In genomic region chr1:247431643-247432042, GRCh38 we compare ENCODE assay signal across 15 cellular contexts. TPM values are rescaled to one million over a fixed set of nuclear protein-coding genes. Genes with fewer than 3 reads are reported as not detected.
DNase-seq lines count a peak whose midpoint lies in the region; ATAC-seq and TF ChIP-seq lines count a peak whose summit lies in the region.
"Had no signal": no experiment of that assay in that cellular context is flagged by ENCODE, and none has a peak within 500 bp of the region (broad histone marks: within the 10 kb centered on the region; RNA-seq: fewer than 3 reads in every experiment).

No MANE protein-coding gene starts in this region.

- POLR2A ChIA-PET in HCT116 (lab: Charles Lee): no interaction called here

- peak; percentile 12; the same call in 1 of the 2 replicates for TF ChIP-seq RAD21 in HCT116 (IDR thresholded peaks at IDR 0.05; ENCODE audit: low read depth)

- H3F3A ChIP-seq in OCI-LY1 (ENCODE audit: insufficient read depth, low read length): no peaks in the 10 kb centered on the region

- no peak for DNase-seq in HCT116 (ENCODE audit: low read depth, low spot score)
- peak; percentile 21 for DNase-seq in coronary artery (ENCODE audit: low spot score)
- no peak for DNase-seq in head of caudate nucleus
- no peak for DNase-seq in NCI-H510A (lab: John Stamatoyannopoulos, UW)
- DNase-seq in NCI-H1436 treated with DMSO at 0.1 percent for 48 hours (lab: John Stamatoyannopoulos, UW): no peak
- DNase-seq: ACHN; CD8-positive, alpha-beta T cell; NCI-H2029; NCI-H2171 treated with DMSO at 0.1 percent for 48 hours had no signal

- TF ChIP-seq POLR2A in HCT116 (IDR thresholded peaks at IDR 0.05; ENCODE audit: borderline replicate concordance, extremely low read depth, insufficient read depth, insufficient read length): no peak

- peak overlapping the region in 7 of 11 experiments; percentile 13 to 76 (median 65); a peak in 12 of 22 replicates for H3K4me2 ChIP-seq in BLaER1 treated with 17β-estradiol and CSF1 and Interleukin-3, amounts not matched to agents 10 nM and 100 nM
- H3K4me2 ChIP-seq in HCT116 (ENCODE audit: low read length) (no peak overlapping the region), OCI-LY1 (ENCODE audit: low read length) (no peak overlapping the region)

- H3K9me2 ChIP-seq in HCT116 (ENCODE audit: insufficient read depth): no peaks in the 10 kb centered on the region
- H3K9me2 ChIP-seq in OCI-LY1 (ENCODE audit: low read depth, low read length): no peaks in the 10 kb centered on the region

- BruUV-seq in HCT116 (replicated peaks; lab: Mats Ljungman, UMichigan): no TSS peak

- peak overlapping the region in 1 of 10 experiments; percentile 24; a peak in 1 of 20 replicates for H3K4me3 ChIP-seq in BLaER1 treated with 17β-estradiol and CSF1 and Interleukin-3, amounts not matched to agents 10 nM and 100 nM
- no peak overlapping the region for H3K4me3 ChIP-seq in HCT116 (replicated peaks in 1 of 2; ENCODE audit: low read depth in 1 of 2, low read length in 2 of 2)
- H3K4me3 ChIP-seq in OCI-LY1 (ENCODE audit: low read depth, low read length, poor library complexity, severe bottlenecking): no peak overlapping the region
- H3K4me3 ChIP-seq in coronary artery: no peak overlapping the region

- peaks cover 92 to 100% (median 100%) of the 10 kb centered on the region in 11 experiments for H4K20me1 ChIP-seq in BLaER1 treated with 17β-estradiol and CSF1 and Interleukin-3, amounts not matched to agents 10 nM and 100 nM
- H4K20me1 ChIP-seq in HCT116 (ENCODE audit: insufficient read depth) (no peaks in the 10 kb centered on the region), OCI-LY1 (ENCODE audit: insufficient read depth, low read length) (no peaks in the 10 kb centered on the region)

- ATAC-seq in HCT116 (peak; percentile 59), GM18520 (IDR thresholded peaks at IDR 0.05; ENCODE audit: unreplicated experiment) (no peak)
- ATAC-seq: CD8-positive, alpha-beta T cell had no signal

- H3K9me3 ChIP-seq in BLaER1 treated with 17β-estradiol and CSF1 and Interleukin-3, amounts not matched to agents 10 nM and 100 nM (replicated peaks in 1 of 11): no peaks in the 10 kb centered on the region
- H3K9me3 ChIP-seq in HCT116 (ENCODE audit: control insufficient read depth in 1 of 2, insufficient read depth in 1 of 2, low read depth in 1 of 2, low read length in 2 of 2) (no peaks in the 10 kb centered on the region), OCI-LY1 (ENCODE audit: low read length) (no peaks in the 10 kb centered on the region)

- no peaks in the 10 kb centered on the region for H3K79me2 ChIP-seq in HCT116 (ENCODE audit: insufficient read depth, low read length)
- no peaks in the 10 kb centered on the region for H3K79me2 ChIP-seq in OCI-LY1 (ENCODE audit: insufficient read depth, low read length)

- RAD21 ChIA-PET in HCT116 (lab: Charles Lee; ENCODE audit: low non-redundant PET in 1 of 2, low total read pairs in 2 of 2, uncharacterized antibody in 2 of 2, unreplicated experiment in 2 of 2): no interaction called here

- intact Hi-C loops in HCT116 (cut with micrococcal nuclease): no loop called here
- intact Hi-C loops in head of caudate nucleus (cut with DNase I): no loop called here

- H3K4me1 ChIP-seq in BLaER1 treated with 17β-estradiol and CSF1 and Interleukin-3, amounts not matched to agents 10 nM and 100 nM: peaks cover 30 to 98% (median 94%) of the 10 kb centered on the region in 10 experiments
- H3K4me1 ChIP-seq in HCT116 (ENCODE audit: control insufficient read depth in 1 of 2, insufficient read depth in 2 of 2, low read length in 2 of 2): no peaks in the 10 kb centered on the region
- no peaks in the 10 kb centered on the region for H3K4me1 ChIP-seq in OCI-LY1 (ENCODE audit: insufficient read depth, low read length, severe bottlenecking)

- H3K27ac ChIP-seq in BLaER1 treated with 17β-estradiol and CSF1 and Interleukin-3, amounts not matched to agents 10 nM and 100 nM: peak overlapping the region in 1 of 11 experiments; percentile 14; a peak in 1 of 22 replicates
- H3K27ac ChIP-seq in HCT116 (ENCODE audit: low read depth, low read length) (no peak overlapping the region), OCI-LY1 (ENCODE audit: low read depth, low read length, poor library complexity, severe bottlenecking) (no peak overlapping the region), coronary artery (no peak overlapping the region)

- H2AFZ ChIP-seq in HCT116 (ENCODE audit: low read depth, low read length, poor library complexity, severe bottlenecking) (no peak overlapping the region), OCI-LY1 (ENCODE audit: low read length) (no peak overlapping the region)

- peaks cover 91 to 100% (median 96%) of the 10 kb centered on the region in 11 experiments for H3K36me3 ChIP-seq in BLaER1 treated with 17β-estradiol and CSF1 and Interleukin-3, amounts not matched to agents 10 nM and 100 nM
- H3K36me3 ChIP-seq in HCT116 (ENCODE audit: control insufficient read depth in 1 of 2, insufficient read depth in 2 of 2, low read length in 2 of 2): no peaks in the 10 kb centered on the region
- no peaks in the 10 kb centered on the region for H3K36me3 ChIP-seq in OCI-LY1 (ENCODE audit: insufficient read depth, low read length)

- CTCF ChIA-PET in HCT116 (lab: Charles Lee): interaction anchor here (1.5 kb wide), 1 partner anchor 58 kb away, joined by 4 read pairs; no protein-coding TSS in a partner anchor

- no peaks in the 10 kb centered on the region for H3K27me3 ChIP-seq in BLaER1 treated with 17β-estradiol and CSF1 and Interleukin-3, amounts not matched to agents 10 nM and 100 nM
- H3K27me3 ChIP-seq in HCT116 (ENCODE audit: insufficient read depth, low read length) (peaks cover 28% of the 10 kb centered on the region; the same call in 1 of the 2 replicates), OCI-LY1 (ENCODE audit: insufficient read depth, low read length) (0 out of 2 replicates have a peak, but pooled peaks cover 10% of the 10 kb centered on the region)

- TF ChIP-seq CTCF in HCT116 (IDR thresholded peaks at IDR 0.05 in 2 of 3, conservative IDR thresholded peaks at IDR 0.05 in 1 of 3; ENCODE audit: borderline replicate concordance in 1 of 3, insufficient read depth in 1 of 3, low read depth in 2 of 3, low read length in 2 of 3): 0 out of 6 replicates have a peak, but pooled peaks of 2 of the 3 experiments have one; percentile 11 to 17
- TF ChIP-seq CTCF in OCI-LY1 (IDR thresholded peaks at IDR 0.05; ENCODE audit: low read length): peak; percentile 30; the same call in 1 of the 2 replicates
- no peak for TF ChIP-seq CTCF in coronary artery (IDR thresholded peaks at IDR 0.05)

- no peak overlapping the region for H3K9ac ChIP-seq in BLaER1 treated with 17β-estradiol and CSF1 and Interleukin-3, amounts not matched to agents 10 nM and 100 nM
- no peak overlapping the region for H3K9ac ChIP-seq in HCT116 (ENCODE audit: low read length)
- H3K9ac ChIP-seq in OCI-LY1 (ENCODE audit: low read length): no peak overlapping the region

TF ChIP-seq in HCT116, 20 proteins besides CTCF, POLR2A, EP300 and RAD21:
- TF ChIP-seq TCF7L2 (IDR thresholded peaks at IDR 0.05; ENCODE audit: borderline replicate concordance, extremely low read depth, insufficient read depth, insufficient read length) (no peak), YY1 (IDR thresholded peaks at IDR 0.05; ENCODE audit: extremely low read depth, insufficient replicate concordance, low read depth, low read length) (no peak)
- TF ChIP-seq, protein P1, sequence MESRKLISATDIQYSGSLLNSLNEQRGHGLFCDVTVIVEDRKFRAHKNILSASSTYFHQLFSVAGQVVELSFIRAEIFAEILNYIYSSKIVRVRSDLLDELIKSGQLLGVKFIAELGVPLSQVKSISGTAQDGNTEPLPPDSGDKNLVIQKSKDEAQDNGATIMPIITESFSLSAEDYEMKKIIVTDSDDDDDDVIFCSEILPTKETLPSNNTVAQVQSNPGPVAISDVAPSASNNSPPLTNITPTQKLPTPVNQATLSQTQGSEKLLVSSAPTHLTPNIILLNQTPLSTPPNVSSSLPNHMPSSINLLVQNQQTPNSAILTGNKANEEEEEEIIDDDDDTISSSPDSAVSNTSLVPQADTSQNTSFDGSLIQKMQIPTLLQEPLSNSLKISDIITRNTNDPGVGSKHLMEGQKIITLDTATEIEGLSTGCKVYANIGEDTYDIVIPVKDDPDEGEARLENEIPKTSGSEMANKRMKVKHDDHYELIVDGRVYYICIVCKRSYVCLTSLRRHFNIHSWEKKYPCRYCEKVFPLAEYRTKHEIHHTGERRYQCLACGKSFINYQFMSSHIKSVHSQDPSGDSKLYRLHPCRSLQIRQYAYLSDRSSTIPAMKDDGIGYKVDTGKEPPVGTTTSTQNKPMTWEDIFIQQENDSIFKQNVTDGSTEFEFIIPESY (IDR thresholded peaks at IDR 0.05; ENCODE audit: extremely low read depth, insufficient replicate concordance, low read length): no peak

RNA-seq across cellular contexts. Expression of gene NLRP3, which starts 15.7 kb away (rescaled TPM):
- total RNA-seq in HCT116 (2021; ENCODE audit: unreplicated experiment): not detected
- not detected in 2 replicates for polyA plus RNA-seq in HCT116 (2012)
- total RNA-seq: NCI-H460 had no signal

RNA-seq across cellular contexts. Expression of gene OR2B11, which starts 26.3 kb away (rescaled TPM):
- not detected for total RNA-seq in HCT116 (2021; ENCODE audit: unreplicated experiment)
- polyA plus RNA-seq in HCT116 (2012): not detected in 2 replicates
- total RNA-seq: CD8-positive, alpha-beta T cell; HT1080; MCF 10A; NCI-H460 had no signal

Comparison
In these comparisons a context has a peak if more than half of its experiments do, and no peak if none do; other contexts are left out.
1. H3K4me2 ChIP-seq: peak in BLaER1 treated with 17β-estradiol and CSF1 and Interleukin-3, amounts not matched to agents 10 nM and 100 nM (7 of 11); none in HCT116 (single experiment) and OCI-LY1 (single experiment).